ENCODE assay signal across 16 cellular contexts in the genomic region with DNA sequence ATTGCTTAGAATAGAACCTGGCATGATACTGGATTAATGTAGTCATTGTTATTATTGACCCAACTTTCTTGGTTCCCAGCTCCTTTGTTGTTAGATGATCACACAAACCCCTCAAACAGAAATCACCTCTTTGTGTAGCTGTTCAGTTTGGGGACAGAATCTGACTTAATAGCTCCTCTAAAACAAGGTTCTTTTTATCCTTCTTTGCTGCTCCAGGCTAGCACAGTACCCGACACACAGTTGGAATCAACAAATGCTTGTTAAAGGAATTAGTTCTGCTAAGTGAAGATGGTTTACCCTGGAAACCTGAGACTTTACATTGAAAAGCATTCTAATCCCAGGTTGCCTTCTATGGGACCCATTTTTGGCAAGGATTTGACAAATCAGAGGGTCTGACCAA.
"Had no signal": no experiment of that assay in that cellular context is flagged by ENCODE, and none has a peak within 500 bp of the region (broad histone marks: within the 10 kb centered on the region; RNA-seq: fewer than 3 reads in every experiment).

No MANE protein-coding gene starts in this region.

- H3K27me3 ChIP-seq: esophagus squamous epithelium, testis, upper lobe of right lung had no signal

- H3K9ac ChIP-seq: SK-N-SH had no signal

- H3K9me3 ChIP-seq: esophagus squamous epithelium, SK-N-SH, testis, upper lobe of right lung had no signal

- FAIRE-seq: endothelial cell of umbilical vein had no signal

- H3K4me2 ChIP-seq: SK-N-SH had no signal

- DNase-seq: activated B cell treated with CpG ODN at 0.5 μM for 24 hours; activated CD4-positive, alpha-beta T cell treated with anti-CD3 and anti-CD28 coated beads for 48 hours; activated CD8-positive, alpha-beta T cell treated with anti-CD3 and anti-CD28 coated beads for 36 hours; activated naive CD4-positive, alpha-beta T cell treated with anti-CD3 and anti-CD28 coated beads for 36 hours; activated T-cell treated with anti-CD3 and anti-CD28 coated beads, Interleukin-2, amount 50 U/mL, for 1 hour; cortex of kidney; effector CD8-positive, alpha-beta T cell; esophagus squamous epithelium; mesenchymal stem cell; occipital lobe; SK-N-SH; T-cell; T-helper 9 cell; testis; upper lobe of right lung had no signal

- H3K27ac ChIP-seq: esophagus squamous epithelium, testis, upper lobe of right lung had no signal

- H3K4me3 ChIP-seq: esophagus squamous epithelium, testis, upper lobe of right lung had no signal

- H3K36me3 ChIP-seq: esophagus squamous epithelium, upper lobe of right lung had no signal
